1 cellular context compared by ENCODE assay signal in genomic region chr18:9952633-9953416, GRCh38.
TF ChIP-seq lines count a peak whose summit lies in the region.

No MANE protein-coding gene starts in this region.

TF ChIP-seq in K562, 482 proteins besides CTCF, POLR2A, EP300 and RAD21 (continued from another document and continues in another):
- peak; percentile 81; the same call in 1 of the 2 replicates for TF ChIP-seq LEF1 (IDR thresholded peaks at IDR 0.05)
- no peak for TF ChIP-seq JUNB (CRISPR knock-in tag; conservative IDR thresholded peaks at IDR 0.05)
- no peak for TF ChIP-seq ZKSCAN3 (CRISPR knock-in tag; IDR thresholded peaks at IDR 0.05)
- TF ChIP-seq NR2C1 (IDR thresholded peaks at IDR 0.05) = no peak
- 0 out of 2 replicates have a peak, but pooled peaks have one; percentile 6 for TF ChIP-seq NR2C1 (tag; IDR thresholded peaks at IDR 0.05)
- TF ChIP-seq BRCA1 (IDR thresholded peaks at IDR 0.05) = no peak
- no peak for TF ChIP-seq BRCA1 (CRISPR knock-in tag; IDR thresholded peaks at IDR 0.05)
- no peak for TF ChIP-seq ZKSCAN1 (IDR thresholded peaks at IDR 0.05; ENCODE audit: low read depth, low read length)
- no peak for TF ChIP-seq ZBTB12 (CRISPR knock-in tag; IDR thresholded peaks at IDR 0.05)
- TF ChIP-seq E2F8 (IDR thresholded peaks at IDR 0.05; ENCODE audit: low read depth, partially characterized antibody) = no peak
- TF ChIP-seq CTBP1 (IDR thresholded peaks at IDR 0.05; ENCODE audit: borderline replicate concordance) = peak; percentile 84; the same call in 1 of the 2 replicates
- TF ChIP-seq RAD51 (IDR thresholded peaks at IDR 0.05; ENCODE audit: borderline replicate concordance, low read depth) = no peak
- TF ChIP-seq ZNF609 (CRISPR knock-in tag; IDR thresholded peaks at IDR 0.05; ENCODE audit: borderline replicate concordance) = no peak
- TF ChIP-seq SRSF9 (IDR thresholded peaks at IDR 0.05; ENCODE audit: borderline replicate concordance, low read depth, low read length) = no peak
- TF ChIP-seq ZC3H8 (IDR thresholded peaks at IDR 0.05) = no peak
- no peak for TF ChIP-seq PRPF4 (IDR thresholded peaks at IDR 0.05; ENCODE audit: insufficient read depth, low read depth, low read length, poor library complexity, severe bottlenecking)
- TF ChIP-seq ZNF551 (CRISPR knock-in tag; IDR thresholded peaks at IDR 0.05) = no peak
- TF ChIP-seq ZFP1 (CRISPR knock-in tag; IDR thresholded peaks at IDR 0.05) = no peak
- TF ChIP-seq ARID4B (CRISPR knock-in tag; IDR thresholded peaks at IDR 0.05) = 0 out of 2 replicates have a peak, but pooled peaks have one; percentile 18
- no peak for TF ChIP-seq MYC (IDR thresholded peaks at IDR 0.05; ENCODE audit: low read depth, low read length)
- no peak for TF ChIP-seq MYC (CRISPR knock-in tag; IDR thresholded peaks at IDR 0.05; ENCODE audit: borderline replicate concordance, low read depth)
- no peak; the same call in 1 of the 2 replicates for TF ChIP-seq BCOR (IDR thresholded peaks at IDR 0.05)
- TF ChIP-seq SMAD4 (CRISPR knock-in tag; conservative IDR thresholded peaks at IDR 0.05) = peak; percentile 72
- peak in 1 of 2 experiments; percentile 85; a peak in 2 of 4 replicates for TF ChIP-seq ARNT (IDR thresholded peaks at IDR 0.05)
- TF ChIP-seq TAF9B (IDR thresholded peaks at IDR 0.05; ENCODE audit: partially characterized antibody) = peak; percentile 33
- TF ChIP-seq SRSF3 (IDR thresholded peaks at IDR 0.05; ENCODE audit: insufficient read depth, low read length) = no peak
- TF ChIP-seq TCF3 (CRISPR knock-in tag; IDR thresholded peaks at IDR 0.05) = peak; percentile 95
- peak; percentile 55 for TF ChIP-seq NFIC (IDR thresholded peaks at IDR 0.05)
- TF ChIP-seq RBM15 (IDR thresholded peaks at IDR 0.05; ENCODE audit: insufficient read depth, low read length) = no peak
- TF ChIP-seq RERE (CRISPR knock-in tag; IDR thresholded peaks at IDR 0.05; ENCODE audit: borderline replicate concordance) = no peak
- TF ChIP-seq RFX5 (IDR thresholded peaks at IDR 0.05; ENCODE audit: low read depth, low read length) = 0 out of 2 replicates have a peak, but pooled peaks have one; percentile 15
- TF ChIP-seq COPS2 (conservative IDR thresholded peaks at IDR 0.05) = no peak
- TF ChIP-seq TRIM24 (IDR thresholded peaks at IDR 0.05) = peak; percentile 59 to 76; a peak in 3 of 4 replicates
- TF ChIP-seq NKRF (IDR thresholded peaks at IDR 0.05; ENCODE audit: borderline replicate concordance) = no peak
- no peak for TF ChIP-seq SIN3B (IDR thresholded peaks at IDR 0.05; ENCODE audit: low read depth)
- no peak for TF ChIP-seq KDM2B (CRISPR knock-in tag; IDR thresholded peaks at IDR 0.05)
- no peak for TF ChIP-seq SNIP1 (IDR thresholded peaks at IDR 0.05; ENCODE audit: low read depth)
- no peak for TF ChIP-seq ELF4 (CRISPR knock-in tag; IDR thresholded peaks at IDR 0.05)
- TF ChIP-seq ZNF12 (CRISPR knock-in tag; IDR thresholded peaks at IDR 0.05) = no peak
- TF ChIP-seq BACH1 (tag; IDR thresholded peaks at IDR 0.05) = no peak
- TF ChIP-seq MTA3 (IDR thresholded peaks at IDR 0.05; ENCODE audit: borderline replicate concordance) = peak; percentile 74; the same call in 1 of the 2 replicates
- TF ChIP-seq CEBPG (CRISPR knock-in tag; IDR thresholded peaks at IDR 0.05) = peak; percentile 56
- TF ChIP-seq CEBPG (tag; conservative IDR thresholded peaks at IDR 0.05 in 1 of 2, IDR thresholded peaks at IDR 0.05 in 1 of 2) = peak in 1 of 2 experiments; percentile 40; a peak in 3 of 4 replicates
- no peak for TF ChIP-seq ZNF644 (tag; IDR thresholded peaks at IDR 0.05; ENCODE audit: low read depth)
